In the genomic region with DNA sequence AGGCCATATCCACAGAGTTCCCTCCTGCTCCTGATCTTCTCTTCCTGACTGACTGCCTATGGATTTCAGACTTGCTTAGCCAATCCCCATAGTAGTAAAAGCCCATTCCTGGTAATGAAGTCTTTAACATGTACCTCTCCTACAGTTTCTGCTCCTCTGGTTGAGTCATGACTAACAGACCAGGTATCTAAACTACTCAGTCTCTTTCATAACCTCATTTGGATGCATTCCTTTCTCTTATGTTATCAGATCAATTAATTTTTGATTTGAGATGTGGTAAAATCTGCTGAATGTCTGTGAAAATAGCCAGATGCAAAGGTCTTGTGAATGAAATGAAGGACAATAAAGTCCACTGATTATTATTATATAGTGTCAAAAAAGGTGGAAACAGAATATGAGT, we compare ENCODE assay signal across 16 cellular contexts.
A peak's percentile ranks its signal among the peaks of the same experiment; 100 is the strongest.
DNase-seq lines count a peak whose midpoint lies in the region; ATAC-seq and TF ChIP-seq lines count a peak whose summit lies in the region.
"Had no signal": no experiment of that assay in that cellular context is flagged by ENCODE, and none has a peak within 500 bp of the region (broad histone marks: within the 10 kb centered on the region; RNA-seq: fewer than 3 reads in every experiment).

No MANE protein-coding gene starts in this region.

- H3K4me3 ChIP-seq in SK-N-SH (ENCODE audit: low read depth in 2 of 2, low read length in 1 of 2) (no peak overlapping the region), fibroblast of pulmonary artery (replicated peaks; ENCODE audit: low read depth, low read length) (no peak overlapping the region), skeletal muscle cell (ENCODE audit: low read depth, low read length) (no peak overlapping the region)

- POLR2A ChIA-PET in SK-N-SH (lab: Yijun Ruan, JAX) = no interaction called here

- H3K4me1 ChIP-seq in SK-N-SH (ENCODE audit: control insufficient read depth in 1 of 2, insufficient read depth in 2 of 2, low read depth in 1 of 2, low read length in 1 of 2) = peaks cover 0 to 16% of the 10 kb centered on the region in 2 experiments; a peak in 1 of 4 replicates

- no peaks in the 10 kb centered on the region for H4K20me1 ChIP-seq in SK-N-SH (ENCODE audit: insufficient read depth)

- peaks cover under 1 to 6% of the 10 kb centered on the region in 2 experiments for H3K36me3 ChIP-seq in SK-N-SH (replicated peaks in 1 of 2; ENCODE audit: control insufficient read depth in 1 of 2, insufficient read depth in 2 of 2, low read length in 1 of 2)

- DNase-seq in GM04503 (ENCODE audit: low read depth) = peak; percentile 13
- DNase-seq in SK-N-SH = no peak
- DNase-seq in fibroblast of pulmonary artery (ENCODE audit: low read depth) = peak; percentile 41
- DNase-seq in skeletal muscle cell (ENCODE audit: low read depth) = peak; percentile 17
- DNase-seq in iPS-NIHi11 (ENCODE audit: low spot score) = no peak
- DNase-seq in cerebellar cortex (ENCODE audit: low spot score) = no peak
- DNase-seq: activated B cell treated with CpG ODN at 0.5 μM for 24 hours, activated gamma-delta T cell, foreskin melanocyte, NCI-H2107, NCI-H82, retina had no signal

- H3K79me2 ChIP-seq in SK-N-SH (ENCODE audit: insufficient read depth) = no peaks in the 10 kb centered on the region

- H3K27ac ChIP-seq in SK-N-SH (ENCODE audit: low read depth in 2 of 2, low read length in 1 of 2) = peak overlapping the region in 1 of 2 experiments; percentile 9; a peak in 2 of 4 replicates
- H3K27ac ChIP-seq: C4-2B had no signal

- H3K9me3 ChIP-seq in SK-N-SH = no peaks in the 10 kb centered on the region

- CTCF ChIA-PET in SK-N-SH (lab: Yijun Ruan, JAX) = interaction anchor here (1.3 kb wide), 1 partner anchor 32 kb away, joined by 4 read pairs; no protein-coding TSS in a partner anchor

- TF ChIP-seq EP300 in SK-N-SH (IDR thresholded peaks at IDR 0.05; ENCODE audit: borderline replicate concordance in 1 of 2, low read depth in 1 of 2, low read length in 1 of 2) = no peak

- H3K9ac ChIP-seq in SK-N-SH = no peak overlapping the region

- H3K9me2 ChIP-seq in SK-N-SH = no peaks in the 10 kb centered on the region

- TF ChIP-seq CTCF in SK-N-SH (IDR thresholded peaks at IDR 0.05) (no peak), fibroblast of pulmonary artery (IDR thresholded peaks at IDR 0.05; ENCODE audit: low read length, missing control alignments) (no peak)

- H3K4me2 ChIP-seq in SK-N-SH = no peak overlapping the region

- peaks cover 15% of the 10 kb centered on the region for H3F3A ChIP-seq in SK-N-SH (replicated peaks; ENCODE audit: insufficient read depth)

- TF ChIP-seq RAD21 in SK-N-SH (IDR thresholded peaks at IDR 0.05; ENCODE audit: low read length) = no peak

- no peaks in the 10 kb centered on the region for H3K27me3 ChIP-seq in SK-N-SH (ENCODE audit: insufficient read depth)

- no peak overlapping the region for H2AFZ ChIP-seq in SK-N-SH (ENCODE audit: low read depth)

- no peak for ATAC-seq in activated CD4-positive, CD25-positive, alpha-beta regulatory T cell treated with anti-CD3 and anti-CD28 coated beads, Interleukin-2, amount 50 U/mL, for 24 hours
- ATAC-seq in HG02588 (IDR thresholded peaks at IDR 0.05; ENCODE audit: unreplicated experiment) = no peak
- ATAC-seq: HCT116 had no signal

TF ChIP-seq in SK-N-SH, 30 proteins besides CTCF, POLR2A, EP300 and RAD21:
- TF ChIP-seq TCF12 (IDR thresholded peaks at IDR 0.05) = peak; percentile 44; the same call in 1 of the 2 replicates
- TF ChIP-seq, protein P1, sequence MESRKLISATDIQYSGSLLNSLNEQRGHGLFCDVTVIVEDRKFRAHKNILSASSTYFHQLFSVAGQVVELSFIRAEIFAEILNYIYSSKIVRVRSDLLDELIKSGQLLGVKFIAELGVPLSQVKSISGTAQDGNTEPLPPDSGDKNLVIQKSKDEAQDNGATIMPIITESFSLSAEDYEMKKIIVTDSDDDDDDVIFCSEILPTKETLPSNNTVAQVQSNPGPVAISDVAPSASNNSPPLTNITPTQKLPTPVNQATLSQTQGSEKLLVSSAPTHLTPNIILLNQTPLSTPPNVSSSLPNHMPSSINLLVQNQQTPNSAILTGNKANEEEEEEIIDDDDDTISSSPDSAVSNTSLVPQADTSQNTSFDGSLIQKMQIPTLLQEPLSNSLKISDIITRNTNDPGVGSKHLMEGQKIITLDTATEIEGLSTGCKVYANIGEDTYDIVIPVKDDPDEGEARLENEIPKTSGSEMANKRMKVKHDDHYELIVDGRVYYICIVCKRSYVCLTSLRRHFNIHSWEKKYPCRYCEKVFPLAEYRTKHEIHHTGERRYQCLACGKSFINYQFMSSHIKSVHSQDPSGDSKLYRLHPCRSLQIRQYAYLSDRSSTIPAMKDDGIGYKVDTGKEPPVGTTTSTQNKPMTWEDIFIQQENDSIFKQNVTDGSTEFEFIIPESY (IDR thresholded peaks at IDR 0.05; ENCODE audit: borderline replicate concordance, low read depth) = no peak
- TF ChIP-seq FOSL2 (IDR thresholded peaks at IDR 0.05; ENCODE audit: borderline replicate concordance, low read depth) = peak; percentile 30; the same call in 1 of the 2 replicates
- peak; percentile 29; the same call in 1 of the 2 replicates for TF ChIP-seq JUND (IDR thresholded peaks at IDR 0.05)
- no peak for TF ChIP-seq RFX5 (IDR thresholded peaks at IDR 0.05; ENCODE audit: low read length)

Comparison
In these comparisons a context has a peak if more than half of its experiments do, and no peak if none do; other contexts are left out.
1. DNase-seq: peak in GM04503 (single experiment), fibroblast of pulmonary artery (single experiment) and skeletal muscle cell (single experiment); none in SK-N-SH (single experiment), iPS-NIHi11 (single experiment) and cerebellar cortex (single experiment).